Comparison of ENCODE assay signal across 8 cellular contexts in genomic region chr2:241895732-241896641, GRCh38. TPM values are rescaled to one million over a fixed set of nuclear protein-coding genes. Genes with fewer than 3 reads are reported as not detected.
A peak's percentile ranks its signal among the peaks of the same experiment; 100 is the strongest.
DNase-seq lines count a peak whose midpoint lies in the region; ATAC-seq and TF ChIP-seq lines count a peak whose summit lies in the region.

No MANE protein-coding gene starts in this region.

- 50 to 68% (median 59%) methylated on average over 20 to 25 of the region's 25 CpGs for WGBS in heart left ventricle, 4 donors

- peak overlapping the region; percentile 98 for H3K27ac Mint-ChIP-seq in stimulated activated effector memory CD8-positive, alpha-beta T cell treated with anti-CD3 and anti-CD28 coated beads, Interleukin-12 subunit alpha, Interleukin-12 subunit beta, amount 100 ng/mL, for 72 hours

- H3K36me3 Mint-ChIP-seq in activated T-cell treated with anti-CD3 and anti-CD28 coated beads, Interleukin-2, amount 50 U/mL, for 4 hours (ENCODE audit: insufficient read depth): no peaks in the 10 kb centered on the region
- peaks cover 31% of the 10 kb centered on the region for H3K36me3 Mint-ChIP-seq in stimulated activated effector memory CD8-positive, alpha-beta T cell treated with anti-CD3 and anti-CD28 coated beads, Interleukin-12 subunit alpha, Interleukin-12 subunit beta, amount 100 ng/mL, for 72 hours

- DNase-seq in NCI-H1436 (lab: John Stamatoyannopoulos, UW) (peak; percentile 40), NCI-H1436 treated with DMSO at 0.1 percent for 48 hours (lab: John Stamatoyannopoulos, UW) (no peak), heart left ventricle (peak in 3 of 5 donors; percentile 14 to 56 (median 21)), SKM-1 (lab: John Stamatoyannopoulos, UW; ENCODE audit: unreplicated experiment) (no peak), NCI-H2107 (lab: John Stamatoyannopoulos, UW) (no peak)
- peak; percentile 10 for DNase-seq in activated T-cell treated with anti-CD3 and anti-CD28 coated beads, Interleukin-2, amount 50 U/mL, for 4 hours
- no peak for DNase-seq in stimulated activated effector memory CD8-positive, alpha-beta T cell treated with anti-CD3 and anti-CD28 coated beads, Interleukin-12 subunit alpha, Interleukin-12 subunit beta, amount 100 ng/mL, for 72 hours (ENCODE audit: low spot score in 2 of 2)

- TF ChIP-seq CTCF in heart left ventricle (IDR thresholded peaks at IDR 0.05): no peak

- peaks cover 0 to 13% (median 0%) of the 10 kb centered on the region in 9 donors for H3K27me3 ChIP-seq in heart left ventricle

- no peaks in the 10 kb centered on the region for H3K27me3 Mint-ChIP-seq in activated T-cell treated with anti-CD3 and anti-CD28 coated beads, Interleukin-2, amount 50 U/mL, for 4 hours (ENCODE audit: low read depth)

- no peak for TF ChIP-seq POLR2A in heart left ventricle (IDR thresholded peaks at IDR 0.05)

- peaks cover 0 to 21% (median 2%) of the 10 kb centered on the region in 12 donors for H3K4me1 ChIP-seq in heart left ventricle

- no peaks in the 10 kb centered on the region for H3K9me3 Mint-ChIP-seq in activated T-cell treated with anti-CD3 and anti-CD28 coated beads, Interleukin-2, amount 50 U/mL, for 4 hours
- H3K9me3 Mint-ChIP-seq in stimulated activated effector memory CD8-positive, alpha-beta T cell treated with anti-CD3 and anti-CD28 coated beads, Interleukin-12 subunit alpha, Interleukin-12 subunit beta, amount 100 ng/mL, for 72 hours: no peaks in the 10 kb centered on the region

- no peaks in the 10 kb centered on the region for H3K9me3 ChIP-seq in heart left ventricle

- H3K4me3 ChIP-seq in heart left ventricle: no peak overlapping the region

- intact Hi-C loops in heart left ventricle (cut with DNase I): no loop called here

- peak overlapping the region; percentile 59 for H3K4me3 Mint-ChIP-seq in activated T-cell treated with anti-CD3 and anti-CD28 coated beads, Interleukin-2, amount 50 U/mL, for 4 hours
- H3K4me3 Mint-ChIP-seq in stimulated activated effector memory CD8-positive, alpha-beta T cell treated with anti-CD3 and anti-CD28 coated beads, Interleukin-12 subunit alpha, Interleukin-12 subunit beta, amount 100 ng/mL, for 72 hours: peak overlapping the region; percentile 26

- peaks cover 5% of the 10 kb centered on the region for H3K4me1 Mint-ChIP-seq in activated T-cell treated with anti-CD3 and anti-CD28 coated beads, Interleukin-2, amount 50 U/mL, for 4 hours (ENCODE audit: low read depth)
- peaks cover 18% of the 10 kb centered on the region for H3K4me1 Mint-ChIP-seq in stimulated activated effector memory CD8-positive, alpha-beta T cell treated with anti-CD3 and anti-CD28 coated beads, Interleukin-12 subunit alpha, Interleukin-12 subunit beta, amount 100 ng/mL, for 72 hours

- H3K27ac ChIP-seq in heart left ventricle: no peak overlapping the region

- H3K36me3 ChIP-seq in heart left ventricle: no peaks in the 10 kb centered on the region

- ATAC-seq in activated T-cell treated with anti-CD3 and anti-CD28 coated beads, Interleukin-2, amount 50 U/mL, for 4 hours: peak; percentile 17 to 38
- ATAC-seq in heart left ventricle (peak in 2 of 4 donors; percentile 6 to 39), GM21576 (IDR thresholded peaks at IDR 0.05; ENCODE audit: unreplicated experiment) (no peak)
- peak; percentile 60 for ATAC-seq in stimulated activated effector memory CD8-positive, alpha-beta T cell treated with anti-CD3 and anti-CD28 coated beads, Interleukin-12 subunit alpha, Interleukin-12 subunit beta, amount 100 ng/mL, for 72 hours

RNA-seq across cellular contexts. Expression of gene RTP5, which starts 26.5 kb away (rescaled TPM):
- total RNA-seq in activated T-cell treated with anti-CD3 and anti-CD28 coated beads, Interleukin-2, amount 50 U/mL, for 4 hours: under 1 TPM; 0.13 to 0.14 (median 0.13) TPM
- not detected for total RNA-seq in heart left ventricle
- not detected for polyA plus RNA-seq in heart left ventricle

RNA-seq across cellular contexts. Expression of gene PDCD1, which starts 37.3 kb away (rescaled TPM):
- 100 to 1,000 TPM in 1 of 3 donors, 10 to 100 TPM in 2; 60.5 to 102 (median 77.3) TPM for total RNA-seq in activated T-cell treated with anti-CD3 and anti-CD28 coated beads, Interleukin-2, amount 50 U/mL, for 4 hours
- 1 to 10 TPM in 5 of 9 donors, under 1 TPM in 4; 0.27 to 7.6 (median 1.3) TPM for total RNA-seq in heart left ventricle
- 1 to 10 TPM; 3.3 to 4.7 TPM for polyA plus RNA-seq in heart left ventricle

Comparison
In these comparisons a context has a peak if more than half of its experiments do, and no peak if none do; other contexts are left out.
1. DNase-seq: peak in NCI-H1436 (single experiment), activated T-cell treated with anti-CD3 and anti-CD28 coated beads, Interleukin-2, amount 50 U/mL, for 4 hours (single experiment) and heart left ventricle (3 of 5); none in NCI-H1436 treated with DMSO at 0.1 percent for 48 hours (single experiment), stimulated activated effector memory CD8-positive, alpha-beta T cell treated with anti-CD3 and anti-CD28 coated beads, Interleukin-12 subunit alpha, Interleukin-12 subunit beta, amount 100 ng/mL, for 72 hours (0 of 2), SKM-1 (single experiment) and NCI-H2107 (single experiment).
2. RNA of gene PDCD1, which starts 37.3 kb away (total RNA-seq): 60.5 to 102 TPM in activated T-cell treated with anti-CD3 and anti-CD28 coated beads, Interleukin-2, amount 50 U/mL, for 4 hours; 0.27 to 7.6 TPM in heart left ventricle; every median in the first group is over 4 times any median in the second.